Comparison of ENCODE assay signal across 22 cellular contexts in genomic region chr3:11522398-11522715, GRCh38.
A peak's percentile ranks its signal among the peaks of the same experiment; 100 is the strongest.
DNase-seq lines count a peak whose midpoint lies in the region; ATAC-seq, FAIRE-seq and TF ChIP-seq lines count a peak whose summit lies in the region.
"Had no signal": no experiment of that assay in that cellular context is flagged by ENCODE, and none has a peak within 500 bp of the region (broad histone marks: within the 10 kb centered on the region; RNA-seq: fewer than 3 reads in every experiment).

No MANE protein-coding gene starts in this region.

- no peaks in the 10 kb centered on the region for H3K79me1 ChIP-seq in neuronal stem cell (ENCODE audit: low read depth, low read length)

- H3K9me3 ChIP-seq in K562 (replicated peaks; ENCODE audit: control insufficient read depth, insufficient read depth, low read depth, low read length) = no peaks in the 10 kb centered on the region
- H3K9me3 ChIP-seq in keratinocyte (ENCODE audit: control insufficient read depth, low read depth, low read length) = no peaks in the 10 kb centered on the region
- no peaks in the 10 kb centered on the region for H3K9me3 ChIP-seq in uterus
- H3K9me3 ChIP-seq in neuronal stem cell (replicated peaks in 1 of 2; ENCODE audit: control insufficient read depth in 2 of 2, insufficient read depth in 1 of 2, low read depth in 1 of 2, low read length in 2 of 2) = no peaks in the 10 kb centered on the region
- H3K9me3 ChIP-seq: colonic mucosa had no signal

- CTCF ChIA-PET in K562 (lab: Yijun Ruan, JAX; ENCODE audit: low intra/inter-chr PET ratio) = interaction anchor here (0.6 kb wide), 1 partner anchor 65 kb away, joined by 3 read pairs; no protein-coding TSS in a partner anchor

- no peak overlapping the region for H2BK5ac ChIP-seq in neuronal stem cell (ENCODE audit: low read length)

- intact Hi-C loops in K562 (cut with micrococcal nuclease) = no loop called here
- intact Hi-C loops in uterus (cut with DNase I; ENCODE audit: low total_unique reads) = no loop called here

- no peak for TF ChIP-seq RAD21 in K562 (CRISPR knock-in tag; conservative IDR thresholded peaks at IDR 0.05 in 1 of 2, IDR thresholded peaks at IDR 0.05 in 1 of 2)

- no peak overlapping the region for H2BK120ac ChIP-seq in neuronal stem cell (ENCODE audit: low read depth, low read length)

- peak; percentile 35; the same call in 1 of the 3 replicates for ATAC-seq in K562
- ATAC-seq: activated CD4-positive, alpha-beta T cell treated with anti-CD3 and anti-CD28 coated beads for 36 hours; effector memory CD8-positive, alpha-beta T cell had no signal

- H3K4me2 ChIP-seq in K562 (ENCODE audit: insufficient read depth, low read length) (no peak overlapping the region), keratinocyte (ENCODE audit: control insufficient read depth, extremely low read depth, insufficient read depth, low read depth, low read length) (no peak overlapping the region), neuronal stem cell (ENCODE audit: insufficient read depth, low read length, poor library complexity, severe bottlenecking) (no peak overlapping the region)

- POLR2A ChIA-PET in K562 (lab: Yijun Ruan, JAX) = no interaction called here

- H3K4me3 ChIP-seq in K562 (no peak overlapping the region), keratinocyte (ENCODE audit: control insufficient read depth in 2 of 3, extremely low read depth in 1 of 3, insufficient read depth in 2 of 3, low read depth in 1 of 3, low read length in 3 of 3) (no peak overlapping the region), uterus (no peak overlapping the region), neuronal stem cell (ENCODE audit: low read length in 2 of 2) (no peak overlapping the region)
- H3K4me3 ChIP-seq: colonic mucosa had no signal

- TF ChIP-seq CTCF in K562 (IDR thresholded peaks at IDR 0.05 in 2 of 3, conservative IDR thresholded peaks at IDR 0.05 in 1 of 3; ENCODE audit: insufficient read depth in 2 of 3, low read depth in 1 of 3, low read length in 3 of 3) (no peak), keratinocyte (optimal IDR thresholded peaks at IDR 0.05 in 1 of 3, IDR thresholded peaks at IDR 0.05 in 1 of 3, conservative IDR thresholded peaks at IDR 0.05 in 1 of 3; ENCODE audit: extremely low read depth in 1 of 3, insufficient read depth in 2 of 3, low read length in 3 of 3) (no peak), uterus (IDR thresholded peaks at IDR 0.05) (no peak)

- H4K20me1 ChIP-seq in K562 (replicated peaks; ENCODE audit: control insufficient read depth, insufficient read depth, low read length) (no peaks in the 10 kb centered on the region), keratinocyte (ENCODE audit: control insufficient read depth, extremely low read depth, insufficient read depth, low read length) (no peaks in the 10 kb centered on the region)

- H3K79me2 ChIP-seq in K562 (ENCODE audit: control insufficient read depth, insufficient read depth, low read length) (no peaks in the 10 kb centered on the region), keratinocyte (ENCODE audit: control insufficient read depth, insufficient read depth, low read length) (no peaks in the 10 kb centered on the region)

- no peak for FAIRE-seq in K562 (lab: Jason Lieb, UNC)
- FAIRE-seq in keratinocyte (lab: Jason Lieb, UNC) = no peak
- FAIRE-seq: GM12892, small intestine had no signal

- H4K91ac ChIP-seq in neuronal stem cell (ENCODE audit: low read depth, low read length, poor library complexity) = no peak overlapping the region

- H3K4me1 ChIP-seq in K562 (replicated peaks in 1 of 2; ENCODE audit: control insufficient read depth in 2 of 2, insufficient read depth in 2 of 2, low read length in 2 of 2) = no peaks in the 10 kb centered on the region
- H3K4me1 ChIP-seq in keratinocyte (ENCODE audit: control insufficient read depth, extremely low read depth, insufficient read depth, low read length) = peaks cover 21% of the 10 kb centered on the region
- H3K4me1 ChIP-seq in uterus = peaks cover 4% of the 10 kb centered on the region in 2 donors
- peaks cover 0 to 2% of the 10 kb centered on the region in 2 donors for H3K4me1 ChIP-seq in neuronal stem cell (ENCODE audit: control insufficient read depth in 2 of 2, insufficient read depth in 1 of 2, low read depth in 1 of 2, low read length in 2 of 2)
- H3K4me1 ChIP-seq: colonic mucosa had no signal

- peak; percentile 65 for DNase-seq in M059J (ENCODE audit: low read depth)
- no peak for DNase-seq in K562 (ENCODE audit: extremely low read depth in 1 of 4, low spot score in 3 of 4)
- peak; percentile 33 for DNase-seq in keratinocyte (ENCODE audit: low read depth, low spot score)
- DNase-seq in uterus = no peak
- no peak for DNase-seq in neuronal stem cell (ENCODE audit: low spot score)
- no peak for DNase-seq in D341Med (ENCODE audit: low spot score)
- no peak for DNase-seq in iPS-NIHi7 (ENCODE audit: extremely low spot score)
- DNase-seq: activated CD4-positive, alpha-beta T cell treated with anti-CD3 and anti-CD28 coated beads for 36 hours; activated gamma-delta T cell treated with Interleukin-2 at 50 U/mL for 16 hours; activated T-cell treated with anti-CD3 and anti-CD28 coated beads, Interleukin-2, amount 50 U/mL, for 1 hour; C1 segment of cervical spinal cord; colonic mucosa; DND-41; effector memory CD8-positive, alpha-beta T cell; Kasumi-1; NCI-H2107; NCI-H446; occipital lobe; small intestine; stimulated activated CD4-positive, alpha-beta T cell treated with anti-CD3 and anti-CD28 coated beads, Interleukin-2, amount 100 ng/mL, for 24 hours; substantia nigra had no signal

- no peak overlapping the region for H4K8ac ChIP-seq in neuronal stem cell (ENCODE audit: low read depth, low read length)

- dilution Hi-C loops in keratinocyte (cut with MboI; ENCODE audit: extremely low pct_ligation_motif_present, low sequenced_read_pairs) = no loop called here

- H3K36me3 ChIP-seq in K562 (ENCODE audit: control insufficient read depth, insufficient read depth, low read length) (no peaks in the 10 kb centered on the region), keratinocyte (ENCODE audit: control insufficient read depth in 2 of 2, extremely low read depth in 1 of 2, insufficient read depth in 2 of 2, low read length in 2 of 2) (no peaks in the 10 kb centered on the region), uterus (no peaks in the 10 kb centered on the region), neuronal stem cell (replicated peaks in 1 of 2; ENCODE audit: control insufficient read depth in 2 of 2, insufficient read depth in 2 of 2, low read length in 2 of 2) (no peaks in the 10 kb centered on the region)
- H3K36me3 ChIP-seq: colonic mucosa had no signal

- no peak for TF ChIP-seq EP300 in K562 (IDR thresholded peaks at IDR 0.05; ENCODE audit: low read length)

- BruUV-seq in K562 (replicated peaks; lab: Mats Ljungman, UMichigan) = no TSS peak

- H3K18ac ChIP-seq in neuronal stem cell (ENCODE audit: low read length) = no peak overlapping the region

- H3K4ac ChIP-seq in neuronal stem cell (ENCODE audit: low read length) = no peak overlapping the region

- no peak overlapping the region for H2BK15ac ChIP-seq in neuronal stem cell (ENCODE audit: low read length)

- no peak overlapping the region for H2AK5ac ChIP-seq in neuronal stem cell (ENCODE audit: low read depth, low read length)

- 58% methylated on average over 5 of the region's 5 CpGs for WGBS in K562 (ENCODE audit: insufficient coverage, low coverage, missing lambda C conversion rate)
- WGBS in neuronal stem cell (ENCODE audit: extremely low coverage in 2 of 2, insufficient read length in 2 of 2, insufficient replicate concordance in 1 of 2), 2 donors = no CpG with 5 or more reads among the region's 5 CpGs

- no peak overlapping the region for H3K9ac ChIP-seq in K562 (ENCODE audit: insufficient read depth in 1 of 2, low read depth in 2 of 2, low read length in 2 of 2)
- no peak overlapping the region for H3K9ac ChIP-seq in keratinocyte (ENCODE audit: control insufficient read depth, extremely low read depth, insufficient read depth, low read length)
- no peak overlapping the region for H3K9ac ChIP-seq in neuronal stem cell (ENCODE audit: low read depth, low read length, poor library complexity)

- no peak overlapping the region for H3K14ac ChIP-seq in neuronal stem cell (ENCODE audit: low read length)

- H3K27me3 ChIP-seq in K562 (ENCODE audit: control insufficient read depth in 2 of 2, insufficient read depth in 2 of 2, low read length in 2 of 2) = no peaks in the 10 kb centered on the region; a peak in 1 of 5 replicates
- no peaks in the 10 kb centered on the region for H3K27me3 ChIP-seq in keratinocyte (ENCODE audit: control insufficient read depth, extremely low read depth, insufficient read depth, low read length)
- no peaks in the 10 kb centered on the region for H3K27me3 ChIP-seq in uterus
- no peaks in the 10 kb centered on the region for H3K27me3 ChIP-seq in neuronal stem cell (ENCODE audit: control insufficient read depth in 3 of 3, insufficient read depth in 3 of 3, low read depth in 1 of 3, low read length in 3 of 3)
- H3K27me3 ChIP-seq: colonic mucosa had no signal

- H3K9me1 ChIP-seq in K562 (ENCODE audit: control insufficient read depth, insufficient read depth, low read length) (no peaks in the 10 kb centered on the region), keratinocyte (ENCODE audit: control insufficient read depth, extremely low read depth, insufficient read depth, low read length) (no peaks in the 10 kb centered on the region)

- H3K27ac ChIP-seq in K562 (ENCODE audit: extremely low read depth, low read depth, low read length) = no peak overlapping the region
- H3K27ac ChIP-seq in keratinocyte (ENCODE audit: control insufficient read depth, insufficient read depth, low read length) = peak overlapping the region; percentile 44
- peak overlapping the region; percentile 82 to 94 for H3K27ac ChIP-seq in uterus
- H3K27ac ChIP-seq in neuronal stem cell (replicated peaks; ENCODE audit: low read length) = no peak overlapping the region
- H3K27ac ChIP-seq: colonic mucosa had no signal

- no peak for TF ChIP-seq POLR2A in K562 (conservative IDR thresholded peaks at IDR 0.05)
- TF ChIP-seq POLR2A in uterus (IDR thresholded peaks at IDR 0.05) = no peak

- no peak overlapping the region for H2BK12ac ChIP-seq in neuronal stem cell (ENCODE audit: low read length)

- no peak overlapping the region for H3K23ac ChIP-seq in neuronal stem cell (ENCODE audit: low read depth, low read length, poor library complexity)

- in situ Hi-C loops in K562 (cut with MboI) = no loop called here

- no peak overlapping the region for H2AFZ ChIP-seq in K562 (ENCODE audit: low read depth, low read length)
- no peak overlapping the region for H2AFZ ChIP-seq in keratinocyte (ENCODE audit: control insufficient read depth, low read length)
- no peak overlapping the region for H2AFZ ChIP-seq in neuronal stem cell (ENCODE audit: low read length)

TF ChIP-seq in K562, 482 proteins besides CTCF, POLR2A, EP300 and RAD21 (continues in another document):
- TF ChIP-seq NFE2L1 (tag; IDR thresholded peaks at IDR 0.05; ENCODE audit: borderline replicate concordance, low read depth) = no peak
- TF ChIP-seq PHF21A (IDR thresholded peaks at IDR 0.05; ENCODE audit: borderline replicate concordance, low read depth) = no peak
- no peak for TF ChIP-seq KAT2B (IDR thresholded peaks at IDR 0.05; ENCODE audit: low read depth, low read length)
- TF ChIP-seq TEAD2 (tag; IDR thresholded peaks at IDR 0.05) = no peak
- TF ChIP-seq SMAD3 (CRISPR knock-in tag; conservative IDR thresholded peaks at IDR 0.05) = no peak
- TF ChIP-seq RCOR1 (IDR thresholded peaks at IDR 0.05; ENCODE audit: borderline replicate concordance in 1 of 2, low read depth in 2 of 2, low read length in 2 of 2) = no peak

Comparison
In these comparisons a context has a peak if more than half of its experiments do, and no peak if none do; other contexts are left out.
1. DNase-seq: peak in M059J (single experiment) and keratinocyte (single experiment); none in K562 (0 of 4), uterus (0 of 2), neuronal stem cell (single experiment), D341Med (single experiment) and iPS-NIHi7 (single experiment).
2. H3K27ac ChIP-seq: peak in keratinocyte (single experiment) and uterus (2 of 2); none in K562 (single experiment) and neuronal stem cell (single experiment).